In genomic region chr15:79078003-79078402, GRCh38 we compare ENCODE assay signal across 27 cellular contexts. TPM values are rescaled to one million over a fixed set of nuclear protein-coding genes. Genes with fewer than 3 reads are reported as not detected.
"Had no signal": no experiment of that assay in that cellular context is flagged by ENCODE, and none has a peak within 500 bp of the region (broad histone marks: within the 10 kb centered on the region; RNA-seq: fewer than 3 reads in every experiment).

No MANE protein-coding gene starts in this region.

- H3K4me1 ChIP-seq: gastrocnemius medialis, heart left ventricle, left lung, psoas muscle, spleen, upper lobe of left lung, uterus had no signal

- H3K4me2 ChIP-seq: hepatocyte, neural progenitor cell had no signal

- H3K9me3 ChIP-seq: gastrocnemius medialis, heart left ventricle, left lung, mucosa of descending colon, psoas muscle, spleen, thoracic aorta, tibial nerve, upper lobe of left lung, uterus had no signal

- H3K9ac ChIP-seq: neural progenitor cell had no signal

- H3K27me3 ChIP-seq: dorsolateral prefrontal cortex, tibial nerve, upper lobe of left lung, uterus had no signal

- H3K4me3 ChIP-seq: dorsolateral prefrontal cortex, gastrocnemius medialis, heart left ventricle, hepatocyte, left lung, mucosa of descending colon, neural progenitor cell, psoas muscle, skin epidermis, spleen, thoracic aorta, tibial nerve, upper lobe of left lung, uterus had no signal

- H3K27ac ChIP-seq: dorsolateral prefrontal cortex, epithelial cell of prostate, gastrocnemius medialis, heart left ventricle, hepatocyte, left lung, neural progenitor cell, psoas muscle, skin epidermis, spleen, thoracic aorta, tibial nerve, upper lobe of left lung, uterus had no signal

- H3K36me3 ChIP-seq: gastrocnemius medialis, heart left ventricle, left lung, neural progenitor cell, spleen, thoracic aorta, tibial nerve, upper lobe of left lung, uterus had no signal

- DNase-seq: dorsolateral prefrontal cortex; effector CD4-positive, alpha-beta T cell; foreskin fibroblast; gastrocnemius medialis; heart left ventricle; kidney; left cardiac atrium; left lung; mesenchymal stem cell; mucosa of descending colon; naive thymus-derived CD4-positive, alpha-beta T cell; nucleus accumbens; psoas muscle; right cardiac atrium; spleen; stimulated activated CD4-positive, alpha-beta T cell treated with anti-CD3 and anti-CD28 coated beads, Interleukin-4, amount 100 ng/mL, for 4 hours; stimulated activated naive B cell treated with anti-CD40 and anti-IgM and Interleukin-4, amounts not matched to agents 10 μg/mL and 1 μg/mL and 100 μg/mL, for 72 hours; upper lobe of left lung; uterus had no signal

- FAIRE-seq: colon, kidney had no signal

- ATAC-seq: esophagus mucosa; gastrocnemius medialis; heart left ventricle; left cardiac atrium; left lung; mucosa of descending colon; naive thymus-derived CD4-positive, alpha-beta T cell; psoas muscle; right cardiac atrium had no signal

RNA-seq across cellular contexts. Expression of gene RASGRF1, which starts 12.6 kb away (rescaled TPM):
- total RNA-seq: gastrocnemius medialis, left cardiac atrium, psoas muscle, thoracic aorta had no signal
- polyA plus RNA-seq: heart left ventricle; naive thymus-derived CD4-positive, alpha-beta T cell had no signal
